ENCODE assay signal across 11 cellular contexts in genomic region chr2:95206086-95206485, GRCh38. TPM values are rescaled to one million over a fixed set of nuclear protein-coding genes. Genes with fewer than 3 reads are reported as not detected.
DNase-seq lines count a peak whose midpoint lies in the region; ATAC-seq, FAIRE-seq and TF ChIP-seq lines count a peak whose summit lies in the region.
"Had no signal": no experiment of that assay in that cellular context is flagged by ENCODE, and none has a peak within 500 bp of the region (broad histone marks: within the 10 kb centered on the region; RNA-seq: fewer than 3 reads in every experiment).

No MANE protein-coding gene starts in this region.

- H3K79me2 ChIP-seq in K562 (ENCODE audit: control insufficient read depth, insufficient read depth, low read length) = no peaks in the 10 kb centered on the region

- ATAC-seq in K562 (no peak), naive B cell (ENCODE audit: low read depth in 2 of 2) (no peak), GM21423 (IDR thresholded peaks at IDR 0.05; ENCODE audit: unreplicated experiment) (no peak), HG03135 (IDR thresholded peaks at IDR 0.05; ENCODE audit: unreplicated experiment) (no peak)

- CTCF ChIA-PET in K562 (lab: Yijun Ruan, JAX; ENCODE audit: low intra/inter-chr PET ratio) = interaction anchor here (1.7 kb wide), 1 partner anchor 129 kb away, joined by 11 read pairs; no protein-coding TSS in a partner anchor

- TF ChIP-seq RAD21 in K562 (CRISPR knock-in tag; conservative IDR thresholded peaks at IDR 0.05 in 1 of 2, IDR thresholded peaks at IDR 0.05 in 1 of 2) = no peak

- H4K20me1 ChIP-seq in BLaER1 treated with 17β-estradiol and CSF1 and Interleukin-3, amounts not matched to agents 10 nM and 100 nM = no peaks in the 10 kb centered on the region
- H4K20me1 ChIP-seq in K562 (replicated peaks; ENCODE audit: control insufficient read depth, insufficient read depth, low read length) = no peaks in the 10 kb centered on the region

- no TSS peak for BruUV-seq in K562 (replicated peaks; lab: Mats Ljungman, UMichigan)

- 44% methylated on average over 10 of the region's 10 CpGs for WGBS in K562 (ENCODE audit: insufficient coverage, low coverage, missing lambda C conversion rate)

- no peak overlapping the region for H3K27ac Mint-ChIP-seq in HFFc6
- peak overlapping the region in 3 of 6 donors; percentile 26 to 88 (median 73) for H3K27ac Mint-ChIP-seq in naive B cell

- no peaks in the 10 kb centered on the region for H3K9me1 ChIP-seq in K562 (ENCODE audit: control insufficient read depth, insufficient read depth, low read length)

- H3K4me3 Mint-ChIP-seq in HFFc6 (peak overlapping the region; percentile 92), naive B cell (peak overlapping the region; percentile 92 to 97 (median 95))

- H3K27me3 Mint-ChIP-seq in HFFc6 (ENCODE audit: insufficient read depth) = 0 out of 2 replicates have a peak, but pooled peaks cover 4% of the 10 kb centered on the region
- H3K27me3 Mint-ChIP-seq in naive B cell = no peaks in the 10 kb centered on the region

- no peak for TF ChIP-seq EP300 in K562 (IDR thresholded peaks at IDR 0.05; ENCODE audit: low read length)

- DNase-seq in HFFc6 = no peak
- DNase-seq in K562 (ENCODE audit: extremely low read depth in 1 of 4, low spot score in 3 of 4) = no peak
- DNase-seq in naive B cell = no peak
- DNase-seq in NCI-H1694 (lab: John Stamatoyannopoulos, UW) = no peak
- no peak for DNase-seq in stimulated activated CD8-positive, alpha-beta memory T cell treated with anti-CD3 and anti-CD28 coated beads, Interleukin-4, amount 100 ng/mL, for 48 hours
- DNase-seq: stimulated activated CD4-positive, alpha-beta T cell treated with anti-CD3 and anti-CD28 coated beads, Interleukin-4, amount 100 ng/mL, for 1 hour; uterus had no signal

- H3K9me3 ChIP-seq in BLaER1 treated with 17β-estradiol and CSF1 and Interleukin-3, amounts not matched to agents 10 nM and 100 nM (replicated peaks in 1 of 11) = peaks cover 27 to 50% (median 34%) of the 10 kb centered on the region in 11 experiments
- H3K9me3 ChIP-seq in K562 (replicated peaks; ENCODE audit: control insufficient read depth, insufficient read depth, low read depth, low read length) = no peaks in the 10 kb centered on the region
- H3K9me3 ChIP-seq: uterus had no signal

- peaks cover 8 to 20% (median 15%) of the 10 kb centered on the region in 10 experiments; a peak in 16 of 20 replicates for H3K4me1 ChIP-seq in BLaER1 treated with 17β-estradiol and CSF1 and Interleukin-3, amounts not matched to agents 10 nM and 100 nM
- peaks cover 0 to 10% of the 10 kb centered on the region in 2 experiments; a peak in 2 of 5 replicates for H3K4me1 ChIP-seq in K562 (replicated peaks in 1 of 2; ENCODE audit: control insufficient read depth in 2 of 2, insufficient read depth in 2 of 2, low read length in 2 of 2)

- H3K27ac ChIP-seq in BLaER1 treated with 17β-estradiol and CSF1 and Interleukin-3, amounts not matched to agents 10 nM and 100 nM = no peak overlapping the region
- H3K27ac ChIP-seq in K562 (ENCODE audit: extremely low read depth, low read depth, low read length) = no peak overlapping the region

- intact Hi-C loops in K562 (cut with micrococcal nuclease) = loop anchor here (2.0 to 5.0 kb wide), 2 partner anchors 129 to 183 kb away; no protein-coding TSS in a partner anchor

- peaks cover 24 to 30% (median 25%) of the 10 kb centered on the region in 11 experiments for H3K36me3 ChIP-seq in BLaER1 treated with 17β-estradiol and CSF1 and Interleukin-3, amounts not matched to agents 10 nM and 100 nM
- no peaks in the 10 kb centered on the region for H3K36me3 ChIP-seq in K562 (ENCODE audit: control insufficient read depth, insufficient read depth, low read length)
- H3K36me3 ChIP-seq: uterus had no signal

- H2AFZ ChIP-seq in K562 (ENCODE audit: low read depth, low read length) = 0 out of 2 replicates have a peak overlapping the region, but pooled peaks have one; percentile 17

- POLR2A ChIA-PET in K562 (lab: Yijun Ruan, JAX) = no interaction called here

- H3K9me3 Mint-ChIP-seq in HFFc6 (peaks cover 45% of the 10 kb centered on the region), naive B cell (peaks cover 5 to 10% (median 7%) of the 10 kb centered on the region in 7 donors)

- peak overlapping the region in 9 of 10 experiments; percentile 70 to 85 (median 79); a peak in 11 of 20 replicates for H3K4me3 ChIP-seq in BLaER1 treated with 17β-estradiol and CSF1 and Interleukin-3, amounts not matched to agents 10 nM and 100 nM
- H3K4me3 ChIP-seq in K562 = no peak overlapping the region

- H3K36me3 Mint-ChIP-seq in HFFc6 (ENCODE audit: low read depth) (peaks cover 27% of the 10 kb centered on the region), naive B cell (peaks cover 24 to 31% of the 10 kb centered on the region in 2 donors)

- H3K4me2 ChIP-seq in BLaER1 treated with 17β-estradiol and CSF1 and Interleukin-3, amounts not matched to agents 10 nM and 100 nM = peak overlapping the region; percentile 71 to 90 (median 82); a peak in 21 of 22 replicates
- H3K4me2 ChIP-seq in K562 (ENCODE audit: insufficient read depth, low read length) = no peak overlapping the region

- no peak for TF ChIP-seq POLR2A in K562 (conservative IDR thresholded peaks at IDR 0.05)

- FAIRE-seq in K562 (lab: Jason Lieb, UNC) = no peak
- FAIRE-seq: HTR-8/SVneo had no signal

- no peaks in the 10 kb centered on the region for H3K27me3 ChIP-seq in BLaER1 treated with 17β-estradiol and CSF1 and Interleukin-3, amounts not matched to agents 10 nM and 100 nM
- 0 out of 5 replicates have a peak, but pooled peaks cover 0 to 2% of the 10 kb centered on the region in 2 experiments for H3K27me3 ChIP-seq in K562 (ENCODE audit: control insufficient read depth in 2 of 2, insufficient read depth in 2 of 2, low read length in 2 of 2)
- H3K27me3 ChIP-seq: uterus had no signal

- H3K9ac ChIP-seq in BLaER1 treated with 17β-estradiol and CSF1 and Interleukin-3, amounts not matched to agents 10 nM and 100 nM = peak overlapping the region in 2 of 11 experiments; percentile 80 to 81; a peak in 2 of 22 replicates
- H3K9ac ChIP-seq in K562 (ENCODE audit: insufficient read depth in 1 of 2, low read depth in 2 of 2, low read length in 2 of 2) = no peak overlapping the region

- peaks cover 14% of the 10 kb centered on the region for H3K4me1 Mint-ChIP-seq in HFFc6 (ENCODE audit: low read depth)
- H3K4me1 Mint-ChIP-seq in naive B cell = peaks cover 12 to 34% (median 23%) of the 10 kb centered on the region in 3 donors

- TF ChIP-seq CTCF in HFFc6 (IDR thresholded peaks at IDR 0.05) (no peak), K562 (IDR thresholded peaks at IDR 0.05 in 2 of 3, conservative IDR thresholded peaks at IDR 0.05 in 1 of 3; ENCODE audit: insufficient read depth in 2 of 3, low read depth in 1 of 3, low read length in 3 of 3) (no peak)

- in situ Hi-C loops in K562 (cut with MboI) = no loop called here

RNA-seq across cellular contexts. Expression of gene ZNF892, which starts 1.2 kb away (rescaled TPM):
- under 1 TPM; 0.43 to 0.87 (median 0.62) TPM for total RNA-seq in HFFc6 (2021; fragmentation: NEBNext Ultra II Directional; extraction: Animal tissue kit (Norgen Biotek cat#: 25700))
- 0.37 TPM in 1 of 2 replicates, not detected in the other for total RNA-seq in K562 (2011; cell fraction: chromatin; rRNA removed; ENCODE audit: low replicate concordance)
- not detected in 2 replicates for total RNA-seq in K562 (2011; cell fraction: nucleolus; rRNA removed)
- not detected in 2 replicates for total RNA-seq in K562 (2011; cell fraction: nucleoplasm; rRNA removed)
- 0.08 TPM in 1 of 2 replicates, not detected in the other for total RNA-seq in K562 (2014; rRNA removed)
- total RNA-seq in K562 (2014; rRNA removed; fragmentation: Illumina TruSeq; extraction: Trizol) = 0.07 and 0.10 TPM in 2 replicates
- total RNA-seq in K562 (2015; rRNA removed; fragmentation: Illumina TruSeq; extraction: Trizol) = not detected in 2 replicates
- total RNA-seq in K562 (2021) = 0.13 and 0.29 TPM in 2 replicates
- not detected in 2 replicates for polyA plus RNA-seq in K562 (2011; rRNA removed)
- not detected in 2 replicates for polyA plus RNA-seq in K562 (2011; cell fraction: cytosol; rRNA removed)
- not detected in 2 replicates for polyA plus RNA-seq in K562 (2011; cell fraction: nucleus; rRNA removed)
- not detected in 2 replicates for polyA plus RNA-seq in K562 (2012)
- polyA plus RNA-seq in K562 (2014; fragmentation: Illumina TruSeq; extraction: Trizol) = not detected in 2 replicates
- not detected for polyA plus RNA-seq in K562 (2014; fragmentation: Nextera tagmentation; extraction: Ambion mirVana)
- polyA plus RNA-seq in K562 (2014; rRNA removed) = 0.09 TPM in 1 of 2 replicates, not detected in the other
- polyA minus RNA-seq in K562 (2011; rRNA and poly(A)+ RNA removed) = not detected in 2 replicates
- polyA minus RNA-seq in K562 (2011; cell fraction: cytosol; rRNA and poly(A)+ RNA removed) = not detected in 2 replicates
- polyA minus RNA-seq in K562 (2011; cell fraction: nucleus; rRNA and poly(A)+ RNA removed) = not detected in 2 replicates
- polyA plus RNA-seq in naive B cell (ENCODE audit: low read depth in 6 of 6) = 1 to 10 TPM in 2 of 6 donors, under 1 TPM in 3, not detected in 1; 0.25 to 1.3 (median 0.58) TPM

RNA-seq across cellular contexts. Expression of gene ZNF2, which starts 40.5 kb away (rescaled TPM):
- total RNA-seq in HFFc6 (2021; fragmentation: NEBNext Ultra II Directional; extraction: Animal tissue kit (Norgen Biotek cat#: 25700)) = 1 to 10 TPM; 3.8 to 5.0 (median 4.0) TPM
- 4.1 and 7.4 TPM in 2 replicates for total RNA-seq in K562 (2011; cell fraction: chromatin; rRNA removed; ENCODE audit: low replicate concordance)
- 3.7 and 5.2 TPM in 2 replicates for total RNA-seq in K562 (2011; cell fraction: nucleolus; rRNA removed)
- total RNA-seq in K562 (2011; cell fraction: nucleoplasm; rRNA removed) = 4.3 and 4.4 TPM in 2 replicates
- total RNA-seq in K562 (2014; rRNA removed) (2.3 and 2.9 TPM in 2 replicates), K562 (2014; rRNA removed; fragmentation: Illumina TruSeq; extraction: Trizol) (3.2 and 3.9 TPM in 2 replicates), K562 (2015; rRNA removed; fragmentation: Illumina TruSeq; extraction: Trizol) (3.4 and 4.5 TPM in 2 replicates), K562 (2021) (2.2 and 2.5 TPM in 2 replicates)
- polyA plus RNA-seq in K562 (2011; rRNA removed) (3.6 and 3.9 TPM in 2 replicates), K562 (2014; fragmentation: Illumina TruSeq; extraction: Trizol) (2.8 and 3.4 TPM in 2 replicates), K562 (2014; fragmentation: Nextera tagmentation; extraction: Ambion mirVana) (1 to 10 TPM; 3.3 to 4.2 TPM), K562 (2014; rRNA removed) (1.6 and 2.0 TPM in 2 replicates), naive B cell (ENCODE audit: low read depth in 6 of 6) (1 to 10 TPM; 2.4 to 7.3 (median 3.4) TPM)
- 2.0 and 2.7 TPM in 2 replicates for polyA plus RNA-seq in K562 (2011; cell fraction: cytosol; rRNA removed)
- polyA plus RNA-seq in K562 (2011; cell fraction: nucleus; rRNA removed) = 2.9 and 3.7 TPM in 2 replicates
- 1.6 and 1.9 TPM in 2 replicates for polyA plus RNA-seq in K562 (2012)
- polyA minus RNA-seq in K562 (2011; rRNA and poly(A)+ RNA removed) = 6.2 and 8.0 TPM in 2 replicates
- 2.6 and 2.8 TPM in 2 replicates for polyA minus RNA-seq in K562 (2011; cell fraction: cytosol; rRNA and poly(A)+ RNA removed)
- 2.7 and 3.1 TPM in 2 replicates for polyA minus RNA-seq in K562 (2011; cell fraction: nucleus; rRNA and poly(A)+ RNA removed)

RNA-seq across cellular contexts. Expression of gene ZNF514, which starts 46.4 kb away (rescaled TPM):
- 1 to 10 TPM; 6.3 to 8.2 (median 7.1) TPM for total RNA-seq in HFFc6 (2021; fragmentation: NEBNext Ultra II Directional; extraction: Animal tissue kit (Norgen Biotek cat#: 25700))
- 29.4 and 53.1 TPM in 2 replicates for total RNA-seq in K562 (2011; cell fraction: chromatin; rRNA removed; ENCODE audit: low replicate concordance)
- total RNA-seq in K562 (2011; cell fraction: nucleolus; rRNA removed) = 26.8 and 30.5 TPM in 2 replicates
- total RNA-seq in K562 (2011; cell fraction: nucleoplasm; rRNA removed) = 35.5 and 54.2 TPM in 2 replicates
- total RNA-seq in K562 (2014; rRNA removed) (7.5 and 8.7 TPM in 2 replicates), K562 (2014; rRNA removed; fragmentation: Illumina TruSeq; extraction: Trizol) (11.2 and 11.9 TPM in 2 replicates), K562 (2015; rRNA removed; fragmentation: Illumina TruSeq; extraction: Trizol) (11.2 and 11.4 TPM in 2 replicates), K562 (2021) (13.8 and 15.5 TPM in 2 replicates)
- polyA plus RNA-seq in K562 (2011; rRNA removed) (17.7 and 21.9 TPM in 2 replicates), K562 (2014; fragmentation: Illumina TruSeq; extraction: Trizol) (11.2 and 11.7 TPM in 2 replicates), K562 (2014; fragmentation: Nextera tagmentation; extraction: Ambion mirVana) (10 to 100 TPM; 10.0 to 11.0 TPM), K562 (2014; rRNA removed) (13.0 and 14.7 TPM in 2 replicates), naive B cell (ENCODE audit: low read depth in 6 of 6) (10 to 100 TPM in 3 of 6 donors, 1 to 10 TPM in 3; 6.7 to 11.2 (median 8.9) TPM)
- 6.3 and 9.8 TPM in 2 replicates for polyA plus RNA-seq in K562 (2011; cell fraction: cytosol; rRNA removed)
- 37.4 and 38.9 TPM in 2 replicates for polyA plus RNA-seq in K562 (2011; cell fraction: nucleus; rRNA removed)
- 9.6 and 13.4 TPM in 2 replicates for polyA plus RNA-seq in K562 (2012)
- polyA minus RNA-seq in K562 (2011; rRNA and poly(A)+ RNA removed) = 13.8 and 19.2 TPM in 2 replicates
- polyA minus RNA-seq in K562 (2011; cell fraction: cytosol; rRNA and poly(A)+ RNA removed) = 7.1 and 7.4 TPM in 2 replicates
- 19.9 and 33.3 TPM in 2 replicates for polyA minus RNA-seq in K562 (2011; cell fraction: nucleus; rRNA and poly(A)+ RNA removed)
